12 cellular contexts compared by ENCODE assay signal in the genomic region with DNA sequence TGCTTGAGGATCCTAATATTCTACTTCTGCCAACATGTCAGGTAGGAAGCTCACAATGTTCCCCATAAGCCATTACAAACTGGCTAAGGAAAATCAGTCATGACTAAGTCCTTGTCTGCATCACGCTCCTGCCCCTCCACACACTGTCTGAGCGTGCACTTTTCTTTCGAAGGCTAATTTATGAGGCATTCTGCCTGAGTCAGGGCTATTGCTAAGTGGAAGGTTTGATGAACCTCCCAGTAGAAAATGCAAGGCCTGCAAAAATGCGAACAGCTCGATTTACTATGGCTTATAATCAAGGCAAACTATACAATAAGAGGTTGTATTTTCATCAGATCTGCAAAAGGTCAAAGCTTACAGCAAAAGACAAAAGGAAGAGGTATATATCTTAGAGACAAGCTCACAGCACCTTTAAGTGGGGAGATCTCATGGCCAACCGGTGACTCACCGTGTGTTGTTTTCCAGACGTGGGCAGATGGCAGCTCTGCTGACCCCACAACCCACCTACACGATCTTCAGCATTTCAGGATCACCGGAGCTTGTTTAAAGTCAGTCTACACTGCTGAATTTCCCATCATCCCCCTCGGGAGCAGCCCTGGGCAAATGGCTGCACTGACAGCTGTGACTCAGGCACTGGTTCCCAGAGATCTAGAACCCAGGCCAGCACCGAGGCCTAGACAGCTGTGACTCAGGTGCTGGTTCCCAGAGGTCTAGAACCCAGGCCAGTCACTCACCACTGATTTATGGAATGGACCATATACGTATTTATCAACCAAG. TPM values are rescaled to one million over a fixed set of nuclear protein-coding genes. Genes with fewer than 3 reads are reported as not detected.
DNase-seq lines count a peak whose midpoint lies in the region; ATAC-seq, FAIRE-seq and TF ChIP-seq lines count a peak whose summit lies in the region.
"Had no signal": no experiment of that assay in that cellular context is flagged by ENCODE, and none has a peak within 500 bp of the region (broad histone marks: within the 10 kb centered on the region; RNA-seq: fewer than 3 reads in every experiment).

No MANE protein-coding gene starts in this region.

- H3K27ac Mint-ChIP-seq in endothelial cell (ENCODE audit: unreplicated experiment), result no peak overlapping the region
- H3K27ac Mint-ChIP-seq: activated CD4-positive, alpha-beta memory T cell treated with anti-CD3 and anti-CD28 coated beads, Interleukin-2, amount 10 ng/mL, durations not matched to agents 7 days and 5 days; mesothelial cell of epicardium had no signal

- peaks cover 18% of the 10 kb centered on the region for H3K36me3 Mint-ChIP-seq in endothelial cell (ENCODE audit: low read depth, unreplicated experiment)

- no peaks in the 10 kb centered on the region for H3K9me3 ChIP-seq in osteoblast (ENCODE audit: low read depth, low read length)

- no peak for ATAC-seq in GM18519 (IDR thresholded peaks at IDR 0.05; ENCODE audit: low FRiP score, unreplicated experiment)

- peak overlapping the region; percentile 71 for H3K27ac ChIP-seq in osteoblast (ENCODE audit: low read depth, low read length)
- H3K27ac ChIP-seq: cardiac muscle cell had no signal

- no peaks in the 10 kb centered on the region for H3K27me3 ChIP-seq in osteoblast (ENCODE audit: insufficient read depth, low read length)
- H3K27me3 ChIP-seq: cardiac muscle cell had no signal

- DNase-seq in Daoy (ENCODE audit: low read depth) (peak; percentile 55), NCI-H2227 (lab: John Stamatoyannopoulos, UW; ENCODE audit: unreplicated experiment) (peak; percentile 30), endothelial cell (ENCODE audit: low spot score) (no peak), osteoblast (ENCODE audit: insufficient read length, low spot score, missing footprints) (peak; percentile 96), GM19239 (ENCODE audit: insufficient read length, low spot score) (no peak), NCI-H1417 treated with DMSO at 0.1 percent for 48 hours (lab: John Stamatoyannopoulos, UW) (no peak), T1000 (lab: John Stamatoyannopoulos, UW) (no peak)
- DNase-seq: activated CD4-positive, alpha-beta memory T cell treated with anti-CD3 and anti-CD28 coated beads, Interleukin-2, amount 10 ng/mL, durations not matched to agents 7 days and 5 days had no signal

- peaks cover 44% of the 10 kb centered on the region for H3K36me3 ChIP-seq in osteoblast (ENCODE audit: insufficient read depth, low read length)
- H3K36me3 ChIP-seq: cardiac muscle cell had no signal

- no peaks in the 10 kb centered on the region for H3K9me3 Mint-ChIP-seq in endothelial cell (ENCODE audit: unreplicated experiment)

- peak overlapping the region; percentile 39 for H3K4me3 Mint-ChIP-seq in endothelial cell (ENCODE audit: unreplicated experiment)
- H3K4me3 Mint-ChIP-seq: activated CD4-positive, alpha-beta memory T cell treated with anti-CD3 and anti-CD28 coated beads, Interleukin-2, amount 10 ng/mL, durations not matched to agents 7 days and 5 days; mesothelial cell of epicardium had no signal

- H3K4me2 ChIP-seq in osteoblast (ENCODE audit: insufficient read depth, low read length), result peak overlapping the region; percentile 8

- H3K4me1 ChIP-seq in osteoblast (ENCODE audit: insufficient read depth, low read length), result peaks cover 17% of the 10 kb centered on the region

- TF ChIP-seq CTCF in endothelial cell (IDR thresholded peaks at IDR 0.05; ENCODE audit: unreplicated experiment) (no peak), osteoblast (IDR thresholded peaks at IDR 0.05; ENCODE audit: extremely low read depth, low read depth, low read length) (no peak)

- peaks cover 9% of the 10 kb centered on the region for H3K4me1 Mint-ChIP-seq in endothelial cell (ENCODE audit: unreplicated experiment)

- peaks cover 11% of the 10 kb centered on the region for H3K79me2 ChIP-seq in osteoblast (ENCODE audit: insufficient read depth, low read length)

- H2AFZ ChIP-seq in osteoblast (ENCODE audit: low read length), result no peak overlapping the region

- no peak overlapping the region for H3K4me3 ChIP-seq in osteoblast (ENCODE audit: insufficient read depth, low read length)
- H3K4me3 ChIP-seq: cardiac muscle cell, skin epidermis had no signal

- peaks cover 23% of the 10 kb centered on the region for H4K20me1 ChIP-seq in osteoblast (ENCODE audit: insufficient read depth, low read length)

- no peak for FAIRE-seq in GM19239 (lab: Jason Lieb, UNC)

- peaks cover 7% of the 10 kb centered on the region for H3K27me3 Mint-ChIP-seq in endothelial cell (ENCODE audit: unreplicated experiment)
- H3K27me3 Mint-ChIP-seq: activated CD4-positive, alpha-beta memory T cell treated with anti-CD3 and anti-CD28 coated beads, Interleukin-2, amount 10 ng/mL, durations not matched to agents 7 days and 5 days had no signal

RNA-seq across cellular contexts. Expression of gene MEAK7, which starts 26.1 kb away (rescaled TPM):
- total RNA-seq in Daoy (2014; rRNA removed; shearing (Covaris generic)), result 3.9 and 7.3 TPM in 2 replicates
- total RNA-seq in endothelial cell (ENCODE audit: unreplicated experiment), result 34.2 TPM
- total RNA-seq in osteoblast, result 24.2 and 27.7 TPM in 2 replicates

Comparison
In these comparisons a context has a peak if more than half of its experiments do, and no peak if none do; other contexts are left out.
1. DNase-seq: peak in Daoy (single experiment), NCI-H2227 (single experiment) and osteoblast (single experiment); none in endothelial cell (single experiment), GM19239 (single experiment), NCI-H1417 treated with DMSO at 0.1 percent for 48 hours (single experiment) and T1000 (single experiment).